1 cellular context compared by ENCODE assay signal in the genomic region with DNA sequence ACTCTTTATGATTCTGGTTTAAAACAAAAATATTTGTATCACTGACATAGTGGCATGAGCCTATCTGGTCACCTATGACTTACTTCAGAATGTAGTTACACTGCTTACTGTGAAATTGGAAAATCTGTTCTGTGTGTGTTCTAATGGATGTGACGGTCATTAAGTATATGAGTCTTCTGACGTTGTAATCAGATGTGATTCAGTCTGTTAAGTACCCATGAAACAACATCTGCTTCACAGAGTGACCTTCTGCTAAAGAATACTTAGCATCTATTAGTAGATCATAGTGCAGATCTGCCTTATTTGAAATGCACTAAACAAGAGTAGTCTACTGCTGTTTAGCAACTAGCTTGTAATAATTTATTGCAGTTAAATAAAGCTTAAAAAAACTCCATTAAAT.
A peak's percentile ranks its signal among the peaks of the same experiment; 100 is the strongest.
TF ChIP-seq lines count a peak whose summit lies in the region.

No MANE protein-coding gene starts in this region.

TF ChIP-seq in HEK293, 187 proteins besides CTCF, POLR2A, EP300 and RAD21 (continued from another document):
- TF ChIP-seq PRDM10 (tag by site-specific recombination; IDR thresholded peaks at IDR 0.05) (no peak), ZNF571 (tag by site-specific recombination; IDR thresholded peaks at IDR 0.05) (no peak), INSM2 (tag by site-specific recombination; IDR thresholded peaks at IDR 0.05) (0 out of 2 replicates have a peak, but pooled peaks have one; percentile 48)
- TF ChIP-seq, protein P1, sequence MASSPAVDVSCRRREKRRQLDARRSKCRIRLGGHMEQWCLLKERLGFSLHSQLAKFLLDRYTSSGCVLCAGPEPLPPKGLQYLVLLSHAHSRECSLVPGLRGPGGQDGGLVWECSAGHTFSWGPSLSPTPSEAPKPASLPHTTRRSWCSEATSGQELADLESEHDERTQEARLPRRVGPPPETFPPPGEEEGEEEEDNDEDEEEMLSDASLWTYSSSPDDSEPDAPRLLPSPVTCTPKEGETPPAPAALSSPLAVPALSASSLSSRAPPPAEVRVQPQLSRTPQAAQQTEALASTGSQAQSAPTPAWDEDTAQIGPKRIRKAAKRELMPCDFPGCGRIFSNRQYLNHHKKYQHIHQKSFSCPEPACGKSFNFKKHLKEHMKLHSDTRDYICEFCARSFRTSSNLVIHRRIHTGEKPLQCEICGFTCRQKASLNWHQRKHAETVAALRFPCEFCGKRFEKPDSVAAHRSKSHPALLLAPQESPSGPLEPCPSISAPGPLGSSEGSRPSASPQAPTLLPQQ (tag by site-specific recombination; IDR thresholded peaks at IDR 0.05), result no peak
TF ChIP-seq in HEK293: peak in this region for 5.
